ENCODE assay signal across 19 cellular contexts in the genomic region with DNA sequence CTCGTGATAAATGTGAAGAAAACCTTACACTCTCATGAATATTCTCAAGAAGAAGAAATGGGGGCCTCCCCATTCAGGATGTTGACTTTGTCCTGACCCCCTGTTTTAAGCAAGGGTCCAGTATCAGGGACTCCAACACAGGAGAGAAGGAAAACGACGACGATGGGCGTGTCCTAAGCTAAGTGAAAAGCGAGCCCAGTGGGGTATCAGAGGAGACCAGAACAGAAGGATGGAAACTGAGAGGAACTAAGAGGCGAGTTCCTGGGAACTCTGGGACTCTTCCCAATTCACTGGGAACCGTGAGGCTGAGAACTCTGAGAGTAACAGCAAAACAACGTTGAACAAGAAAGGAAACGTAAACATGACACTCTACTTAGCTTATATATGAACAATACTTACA. TPM values are rescaled to one million over a fixed set of nuclear protein-coding genes. Genes with fewer than 3 reads are reported as not detected.
"Had no signal": no experiment of that assay in that cellular context is flagged by ENCODE, and none has a peak within 500 bp of the region (broad histone marks: within the 10 kb centered on the region; RNA-seq: fewer than 3 reads in every experiment).

No MANE protein-coding gene starts in this region.

- H3K4me3 Mint-ChIP-seq: natural killer cell, type B pancreatic cell had no signal

- H3K27me3 Mint-ChIP-seq: type B pancreatic cell had no signal

- H3K9me3 Mint-ChIP-seq: natural killer cell, type B pancreatic cell had no signal

- DNase-seq: cortex of kidney; dorsolateral prefrontal cortex; effector CD8-positive, alpha-beta T cell; foreskin melanocyte; heart left ventricle; hippocampal formation; left colon; left ventricle myocardium superior; mesendoderm; natural killer cell; occipital lobe; pancreas; right cardiac atrium; stimulated activated CD4-positive, alpha-beta T cell treated with anti-CD3 and anti-CD28 coated beads, Interleukin-2, amount 100 ng/mL, for 48 hours; stimulated activated naive CD8-positive, alpha-beta T cell treated with anti-CD3 and anti-CD28 coated beads, Interleukin-15, Interleukin-2, amounts not matched to agents 100 U/mL and 50 U/mL, for 24 hours; thyroid gland had no signal

- H3K36me3 Mint-ChIP-seq: natural killer cell, type B pancreatic cell had no signal

- H3K27ac Mint-ChIP-seq: natural killer cell, progenitor cell of endocrine pancreas, type B pancreatic cell had no signal

- ATAC-seq: heart left ventricle; left colon; left ventricle myocardium superior; natural killer cell; pancreas; right cardiac atrium; stimulated activated naive CD8-positive, alpha-beta T cell treated with anti-CD3 and anti-CD28 coated beads, Interleukin-15, Interleukin-2, amounts not matched to agents 100 U/mL and 50 U/mL, for 24 hours had no signal

RNA-seq across cellular contexts. Expression of a gene that starts 14.6 kb away (rescaled TPM):
- total RNA-seq: lung microvascular endothelial cell had no signal
